In genomic region chr4:107155366-107155765, GRCh38 we compare ENCODE assay signal across 20 cellular contexts.
DNase-seq lines count a peak whose midpoint lies in the region; ATAC-seq and TF ChIP-seq lines count a peak whose summit lies in the region.
"Had no signal": no experiment of that assay in that cellular context is flagged by ENCODE, and none has a peak within 500 bp of the region (broad histone marks: within the 10 kb centered on the region; RNA-seq: fewer than 3 reads in every experiment).

No MANE protein-coding gene starts in this region.

- TF ChIP-seq POLR2A in testis (IDR thresholded peaks at IDR 0.05): no peak

- H3K18ac ChIP-seq in mesenchymal stem cell (ENCODE audit: low read depth in 1 of 2, low read length in 2 of 2): no peak overlapping the region

- no peak overlapping the region for H2AFZ ChIP-seq in mesenchymal stem cell (ENCODE audit: low read depth, low read length)
- H2AFZ ChIP-seq: PC-9 had no signal

- ATAC-seq in HG02678 (IDR thresholded peaks at IDR 0.05; ENCODE audit: unreplicated experiment): no peak
- ATAC-seq: CD8-positive, alpha-beta T cell; K562 had no signal

- no peak overlapping the region for H3K4ac ChIP-seq in mesenchymal stem cell (ENCODE audit: low read depth in 1 of 2, low read length in 2 of 2)

- peaks cover 2% of the 10 kb centered on the region for H3K27me3 Mint-ChIP-seq in endothelial cell (ENCODE audit: unreplicated experiment)
- H3K27me3 Mint-ChIP-seq in osteocyte (ENCODE audit: unreplicated experiment): no peaks in the 10 kb centered on the region
- H3K27me3 Mint-ChIP-seq: B cell had no signal

- 65% methylated on average over 1 of the region's 2 CpGs for WGBS in mesenchymal stem cell
- WGBS in testis, 2 donors: 56 to 60% methylated on average over 2 of the region's 2 CpGs

- H3K4me3 ChIP-seq in mesenchymal stem cell (ENCODE audit: insufficient read depth in 1 of 2, low read depth in 1 of 2, low read length in 2 of 2): no peak overlapping the region
- no peak overlapping the region for H3K4me3 ChIP-seq in testis
- H3K4me3 ChIP-seq: K562, PC-9 had no signal

- H4K8ac ChIP-seq in mesenchymal stem cell (ENCODE audit: low read length): no peak overlapping the region

- H3K36me3 ChIP-seq in mesenchymal stem cell (ENCODE audit: control insufficient read depth in 1 of 2, insufficient read depth in 2 of 2, low read depth in 1 of 2, low read length in 2 of 2): no peaks in the 10 kb centered on the region
- H3K36me3 ChIP-seq in testis (ENCODE audit: low read depth, missing control alignments): no peaks in the 10 kb centered on the region

- peak overlapping the region; percentile 8 for H3K27ac ChIP-seq in mesenchymal stem cell (ENCODE audit: low read length, poor library complexity, severe bottlenecking)
- H3K27ac ChIP-seq in testis: no peak overlapping the region
- no peak overlapping the region for H3K27ac ChIP-seq in substantia nigra (ENCODE audit: low read depth, low read length, poor library complexity, severe bottlenecking)
- H3K27ac ChIP-seq: C4-2B, PC-9 had no signal

- no peak overlapping the region for H2BK15ac ChIP-seq in mesenchymal stem cell (ENCODE audit: low read depth, poor library complexity, severe bottlenecking)

- no peak overlapping the region for H3K14ac ChIP-seq in mesenchymal stem cell (ENCODE audit: low read length in 2 of 2)

- peak; percentile 77 for DNase-seq in SK-MEL-5 (ENCODE audit: low read depth, low spot score)
- no peak for DNase-seq in endothelial cell (ENCODE audit: low spot score)
- no peak for DNase-seq in mesenchymal stem cell
- no peak for DNase-seq in osteocyte (ENCODE audit: extremely low spot score, unreplicated experiment)
- DNase-seq in testis: no peak
- no peak for DNase-seq in substantia nigra (lab: John Stamatoyannopoulos, UW)
- DNase-seq: Calu3; CD8-positive, alpha-beta T cell; DMS79 treated with DMSO at 0.1 percent for 48 hours; Kasumi-1; MV-4-11; NCI-H1105 treated with DMSO at 0.1 percent for 48 hours; NCI-H2029; NCI-H526 treated with DMSO at 0.1 percent for 48 hours; PC-9; SHP77 had no signal

- H3K27ac Mint-ChIP-seq in endothelial cell (ENCODE audit: unreplicated experiment) (peak overlapping the region; percentile 50), osteocyte (ENCODE audit: unreplicated experiment) (peak overlapping the region; percentile 84)
- H3K27ac Mint-ChIP-seq: B cell; CD8-positive, alpha-beta T cell had no signal

- H2AK5ac ChIP-seq in mesenchymal stem cell (ENCODE audit: low read length, severe bottlenecking): no peak overlapping the region

- H3K4me1 ChIP-seq in mesenchymal stem cell (ENCODE audit: control insufficient read depth, insufficient read depth, low read depth, low read length) (peaks cover 6% of the 10 kb centered on the region), testis (peaks cover 5% of the 10 kb centered on the region)

- no peaks in the 10 kb centered on the region for H3K79me1 ChIP-seq in mesenchymal stem cell (replicated peaks; ENCODE audit: low read length, poor library complexity, severe bottlenecking)

- no peak overlapping the region for H3K4me2 ChIP-seq in mesenchymal stem cell (ENCODE audit: low read length, poor library complexity, severe bottlenecking)
- H3K4me2 ChIP-seq: PC-9 had no signal

- H3K9me3 ChIP-seq in mesenchymal stem cell (ENCODE audit: control insufficient read depth, low read length) (no peaks in the 10 kb centered on the region), testis (no peaks in the 10 kb centered on the region)

- H2BK120ac ChIP-seq in mesenchymal stem cell (ENCODE audit: low read depth, low read length): no peak overlapping the region

- no peak overlapping the region for H2BK5ac ChIP-seq in mesenchymal stem cell (ENCODE audit: low read depth, low read length, poor library complexity, severe bottlenecking)

- H3K9ac ChIP-seq in mesenchymal stem cell (ENCODE audit: low read length): no peak overlapping the region

- TF ChIP-seq CTCF in endothelial cell (IDR thresholded peaks at IDR 0.05; ENCODE audit: unreplicated experiment) (no peak), osteocyte (IDR thresholded peaks at IDR 0.05) (no peak), testis (IDR thresholded peaks at IDR 0.05) (no peak)

- H3K27me3 ChIP-seq in mesenchymal stem cell (ENCODE audit: control insufficient read depth in 1 of 2, insufficient read depth in 1 of 2, low read length in 2 of 2) (no peaks in the 10 kb centered on the region), testis (no peaks in the 10 kb centered on the region)

- H4K91ac ChIP-seq in mesenchymal stem cell (ENCODE audit: low read length): no peak overlapping the region

- intact Hi-C loops in testis (cut with DNase I; ENCODE audit: low total_unique reads): no loop called here

- H3K23ac ChIP-seq in mesenchymal stem cell (ENCODE audit: low read length in 2 of 2): no peak overlapping the region

- in situ Hi-C loops in SK-MEL-5 (cut with HindIII; ENCODE audit: low pct_unique_long_range_greater_than_20kb, low sequenced_read_pairs): no loop called here

- H3K36me3 Mint-ChIP-seq in endothelial cell (ENCODE audit: low read depth, unreplicated experiment) (peaks cover 3% of the 10 kb centered on the region), osteocyte (ENCODE audit: unreplicated experiment) (no peaks in the 10 kb centered on the region)
- H3K36me3 Mint-ChIP-seq: CD8-positive, alpha-beta T cell had no signal

- H2BK12ac ChIP-seq in mesenchymal stem cell (ENCODE audit: low read length in 2 of 2): no peak overlapping the region

- H3K4me3 Mint-ChIP-seq in endothelial cell (ENCODE audit: unreplicated experiment): no peak overlapping the region
- no peak overlapping the region for H3K4me3 Mint-ChIP-seq in osteocyte (ENCODE audit: unreplicated experiment)
- H3K4me3 Mint-ChIP-seq: B cell; CD8-positive, alpha-beta T cell had no signal

- peaks cover 36% of the 10 kb centered on the region for H3K4me1 Mint-ChIP-seq in endothelial cell (ENCODE audit: unreplicated experiment)
- peaks cover 70% of the 10 kb centered on the region for H3K4me1 Mint-ChIP-seq in osteocyte (ENCODE audit: unreplicated experiment)
- H3K4me1 Mint-ChIP-seq: B cell had no signal

- no peaks in the 10 kb centered on the region for H3K9me3 Mint-ChIP-seq in endothelial cell (ENCODE audit: unreplicated experiment)
- H3K9me3 Mint-ChIP-seq in osteocyte (ENCODE audit: unreplicated experiment): no peaks in the 10 kb centered on the region
- H3K9me3 Mint-ChIP-seq: CD8-positive, alpha-beta T cell had no signal
